In the genomic region with DNA sequence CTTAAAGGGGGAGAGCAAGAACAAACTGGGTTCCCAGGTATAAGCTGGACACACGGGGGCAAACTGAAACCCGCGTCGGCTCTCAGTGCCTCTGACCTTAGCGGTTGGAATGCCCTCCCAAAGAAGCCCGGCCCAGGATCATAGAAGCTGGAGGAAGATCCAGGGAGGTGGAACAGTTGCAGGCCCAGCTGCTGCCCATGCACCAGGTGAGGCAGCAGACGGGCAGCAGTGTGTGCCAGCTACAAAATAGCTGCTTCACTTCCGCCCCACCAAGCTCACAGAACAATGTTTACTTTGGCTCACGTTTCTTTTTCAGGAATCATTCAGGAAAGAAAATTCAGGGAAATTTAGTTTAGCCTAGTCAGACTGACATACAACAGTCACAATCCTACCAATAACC, we compare ENCODE assay signal across 16 cellular contexts. TPM values are rescaled to one million over a fixed set of nuclear protein-coding genes. Genes with fewer than 3 reads are reported as not detected.
DNase-seq lines count a peak whose midpoint lies in the region; ATAC-seq, FAIRE-seq and TF ChIP-seq lines count a peak whose summit lies in the region.
"Had no signal": no experiment of that assay in that cellular context is flagged by ENCODE, and none has a peak within 500 bp of the region (broad histone marks: within the 10 kb centered on the region; RNA-seq: fewer than 3 reads in every experiment).

No MANE protein-coding gene starts in this region.

- H3K27ac Mint-ChIP-seq in T-helper 17 cell = peak overlapping the region; percentile 53
- H3K27ac Mint-ChIP-seq in naive thymus-derived CD8-positive, alpha-beta T cell = peak overlapping the region in 9 of 10 donors; percentile 3 to 91 (median 72)
- H3K27ac Mint-ChIP-seq: activated CD4-positive, alpha-beta T cell treated with anti-CD3 and anti-CD28 coated beads, Interleukin-2, amount 10 ng/mL, durations not matched to agents 24 days and 14 days; CD14-positive monocyte; dendritic cell treated with granulocyte-macrophage colony-stimulating factor and Interleukin-4, amounts not matched to agents 40 ng/mL and 50 ng/mL, for 4 days had no signal

- DNase-seq in DMS 273 treated with DMSO at 0.1 percent for 48 hours (lab: John Stamatoyannopoulos, UW) = peak; percentile 67
- peak; percentile 59 for DNase-seq in NCI-H2081 treated with DMSO at 0.1 percent for 48 hours (lab: John Stamatoyannopoulos, UW)
- DNase-seq in T-helper 17 cell = no peak
- no peak for DNase-seq in naive thymus-derived CD8-positive, alpha-beta T cell
- DNase-seq in H54 (ENCODE audit: insufficient read length, low spot score) = no peak
- no peak for DNase-seq in stimulated activated CD4-positive, alpha-beta T cell treated with anti-CD3 and anti-CD28 coated beads, Interleukin-4, amount 100 ng/mL, for 4 hours
- no peak for DNase-seq in foreskin melanocyte
- DNase-seq: activated CD4-positive, alpha-beta T cell treated with anti-CD3 and anti-CD28 coated beads, Interleukin-2, amount 10 ng/mL, durations not matched to agents 24 days and 14 days; GM23248; IMR-90; left cardiac atrium; stimulated activated CD4-positive, alpha-beta T cell treated with anti-CD3 and anti-CD28 coated beads, Interleukin-15, amount 100 ng/mL, for 24 hours had no signal

- FAIRE-seq in H54 (lab: Jason Lieb, UNC) = no peak

- H3K9me3 Mint-ChIP-seq in naive thymus-derived CD8-positive, alpha-beta T cell = no peaks in the 10 kb centered on the region
- H3K9me3 Mint-ChIP-seq: activated CD4-positive, alpha-beta T cell treated with anti-CD3 and anti-CD28 coated beads, Interleukin-2, amount 10 ng/mL, durations not matched to agents 24 days and 14 days; CD14-positive monocyte; dendritic cell treated with granulocyte-macrophage colony-stimulating factor and Interleukin-4, amounts not matched to agents 40 ng/mL and 50 ng/mL, for 4 days had no signal

- POLR2A ChIA-PET in naive thymus-derived CD8-positive, alpha-beta T cell (lab: Charles Lee) = interaction anchor here (1.1 to 13.3 kb wide), 6 partner anchors 76 to 106 kb away, joined by 3 to 174 read pairs (median 10); no protein-coding TSS in a partner anchor

- no peak for TF ChIP-seq POLR2A in H54 (IDR thresholded peaks at IDR 0.05; ENCODE audit: low read depth, low read length)

- ATAC-seq in T-helper 17 cell (no peak), HG03139 (IDR thresholded peaks at IDR 0.05; ENCODE audit: unreplicated experiment) (no peak)
- no peak for ATAC-seq in naive thymus-derived CD8-positive, alpha-beta T cell
- ATAC-seq: left cardiac atrium had no signal

- no peaks in the 10 kb centered on the region for H3K9me3 ChIP-seq in T-helper 17 cell (ENCODE audit: control insufficient read depth, low read length, poor library complexity, severe bottlenecking)

- H3K4me3 Mint-ChIP-seq in T-helper 17 cell = no peak overlapping the region
- peak overlapping the region in 2 of 10 donors; percentile 1 to 30 for H3K4me3 Mint-ChIP-seq in naive thymus-derived CD8-positive, alpha-beta T cell
- H3K4me3 Mint-ChIP-seq: activated CD4-positive, alpha-beta T cell treated with anti-CD3 and anti-CD28 coated beads, Interleukin-2, amount 10 ng/mL, durations not matched to agents 24 days and 14 days; CD14-positive monocyte; dendritic cell treated with granulocyte-macrophage colony-stimulating factor and Interleukin-4, amounts not matched to agents 40 ng/mL and 50 ng/mL, for 4 days had no signal

- H3K4me1 Mint-ChIP-seq in T-helper 17 cell = peaks cover 33% of the 10 kb centered on the region
- H3K4me1 Mint-ChIP-seq in naive thymus-derived CD8-positive, alpha-beta T cell = peaks cover 35 to 70% (median 68%) of the 10 kb centered on the region in 4 donors

- no peaks in the 10 kb centered on the region for H3K36me3 Mint-ChIP-seq in T-helper 17 cell (ENCODE audit: low read depth)
- no peaks in the 10 kb centered on the region for H3K36me3 Mint-ChIP-seq in naive thymus-derived CD8-positive, alpha-beta T cell
- H3K36me3 Mint-ChIP-seq: CD14-positive monocyte had no signal

- no peaks in the 10 kb centered on the region for H3K27me3 Mint-ChIP-seq in T-helper 17 cell
- H3K27me3 Mint-ChIP-seq in naive thymus-derived CD8-positive, alpha-beta T cell = no peaks in the 10 kb centered on the region
- H3K27me3 Mint-ChIP-seq: activated CD4-positive, alpha-beta T cell treated with anti-CD3 and anti-CD28 coated beads, Interleukin-2, amount 10 ng/mL, durations not matched to agents 24 days and 14 days; dendritic cell treated with granulocyte-macrophage colony-stimulating factor and Interleukin-4, amounts not matched to agents 40 ng/mL and 50 ng/mL, for 4 days had no signal

RNA-seq across cellular contexts. Expression of a gene that starts 3.9 kb away (rescaled TPM):
- 10 to 100 TPM; 10.2 to 11.6 TPM for total RNA-seq in T-helper 17 cell
- total RNA-seq in naive thymus-derived CD8-positive, alpha-beta T cell = 1 to 10 TPM; 4.8 to 5.3 TPM
- polyA plus RNA-seq in naive thymus-derived CD8-positive, alpha-beta T cell = under 1 TPM; 0.09 to 0.62 (median 0.58) TPM
- total RNA-seq: fibroblast of villous mesenchyme, GM23248, IMR-90 had no signal
- polyA plus RNA-seq: GM23248, IMR-90 had no signal

Comparison
In these comparisons a context has a peak if more than half of its experiments do, and no peak if none do; other contexts are left out.
1. DNase-seq: peak in DMS 273 treated with DMSO at 0.1 percent for 48 hours (single experiment) and NCI-H2081 treated with DMSO at 0.1 percent for 48 hours (single experiment); none in T-helper 17 cell (0 of 3), naive thymus-derived CD8-positive, alpha-beta T cell (0 of 10), H54 (single experiment), stimulated activated CD4-positive, alpha-beta T cell treated with anti-CD3 and anti-CD28 coated beads, Interleukin-4, amount 100 ng/mL, for 4 hours (0 of 2) and foreskin melanocyte (single experiment).